ENCODE assay signal across 1 cellular context in the genomic region with DNA sequence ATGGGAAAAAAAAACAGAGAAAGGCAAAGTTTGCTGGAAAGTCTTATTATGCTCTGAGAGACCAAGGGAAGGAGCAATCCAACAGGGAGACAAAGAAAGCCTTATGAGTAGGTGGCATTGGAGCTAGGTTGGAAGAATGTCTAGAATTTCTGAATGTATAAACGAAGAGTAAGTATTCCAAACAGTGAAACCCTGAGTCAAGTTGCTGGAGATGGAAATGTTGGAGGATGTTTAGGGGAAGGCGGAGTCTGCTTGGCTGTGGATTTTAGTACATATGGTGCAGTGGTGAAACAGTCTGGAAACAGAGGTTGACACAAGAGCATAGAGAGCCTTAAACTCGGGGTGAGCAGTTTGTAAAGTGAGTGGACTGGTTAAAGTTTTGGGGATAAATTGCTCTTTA.
TF ChIP-seq lines count a peak whose summit lies in the region.

No MANE protein-coding gene starts in this region.

TF ChIP-seq in IMR-90, 13 proteins besides CTCF, POLR2A, EP300 and RAD21 (continued from another document):
- TF ChIP-seq, protein P1, sequence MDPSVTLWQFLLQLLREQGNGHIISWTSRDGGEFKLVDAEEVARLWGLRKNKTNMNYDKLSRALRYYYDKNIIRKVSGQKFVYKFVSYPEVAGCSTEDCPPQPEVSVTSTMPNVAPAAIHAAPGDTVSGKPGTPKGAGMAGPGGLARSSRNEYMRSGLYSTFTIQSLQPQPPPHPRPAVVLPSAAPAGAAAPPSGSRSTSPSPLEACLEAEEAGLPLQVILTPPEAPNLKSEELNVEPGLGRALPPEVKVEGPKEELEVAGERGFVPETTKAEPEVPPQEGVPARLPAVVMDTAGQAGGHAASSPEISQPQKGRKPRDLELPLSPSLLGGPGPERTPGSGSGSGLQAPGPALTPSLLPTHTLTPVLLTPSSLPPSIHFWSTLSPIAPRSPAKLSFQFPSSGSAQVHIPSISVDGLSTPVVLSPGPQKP (IDR thresholded peaks at IDR 0.05; ENCODE audit: borderline replicate concordance, low read depth, low read length): no peak
- no peak for TF ChIP-seq BHLHE40 (IDR thresholded peaks at IDR 0.05; ENCODE audit: low read depth, low read length)
- no peak for TF ChIP-seq NFE2L2 (IDR thresholded peaks at IDR 0.05; ENCODE audit: low read depth, low read length)
